29 cellular contexts compared by ENCODE assay signal in genomic region chr21:45276620-45277019, GRCh38. TPM values are rescaled to one million over a fixed set of nuclear protein-coding genes. Genes with fewer than 3 reads are reported as not detected.
DNase-seq lines count a peak whose midpoint lies in the region; ATAC-seq and TF ChIP-seq lines count a peak whose summit lies in the region.
"Had no signal": no experiment of that assay in that cellular context is flagged by ENCODE, and none has a peak within 500 bp of the region (broad histone marks: within the 10 kb centered on the region; RNA-seq: fewer than 3 reads in every experiment).

No MANE protein-coding gene starts in this region.

- intact Hi-C loops in left lung (cut with DNase I) (no loop called here), stomach (cut with DNase I; ENCODE audit: low total_unique reads) (no loop called here)

- no peaks in the 10 kb centered on the region for H3K27me3 ChIP-seq in RWPE2 (ENCODE audit: insufficient read depth, poor library complexity, severe bottlenecking)
- no peaks in the 10 kb centered on the region for H3K27me3 ChIP-seq in left lung
- H3K27me3 ChIP-seq in stomach, result no peaks in the 10 kb centered on the region
- H3K27me3 ChIP-seq: SJSA1 had no signal

- H3K4me3 Mint-ChIP-seq in activated T-cell treated with anti-CD3 and anti-CD28 coated beads, Interleukin-2, amount 50 U/mL, for 4 hours, result no peak overlapping the region
- H3K4me3 Mint-ChIP-seq in activated T-cell treated with anti-CD3 and anti-CD28 coated beads, Interleukin-2, amount 50 U/mL, for 72 hours, result no peak overlapping the region
- H3K4me3 Mint-ChIP-seq: CD4-positive, CD25-positive, alpha-beta regulatory T cell; HFFc6; naive B cell had no signal

- DNase-seq in activated T-cell treated with anti-CD3 and anti-CD28 coated beads, Interleukin-2, amount 50 U/mL, for 4 hours, result peak; percentile 3
- DNase-seq in activated T-cell treated with anti-CD3 and anti-CD28 coated beads, Interleukin-2, amount 50 U/mL, for 72 hours, result no peak
- DNase-seq in RWPE2 (ENCODE audit: low spot score) (peak; percentile 48), left lung (peak; percentile 18 to 74), stomach (peak; percentile 23)
- DNase-seq: activated CD4-positive, alpha-beta T cell treated with anti-CD3 and anti-CD28 coated beads for 48 hours; Calu3; CD4-positive, CD25-positive, alpha-beta regulatory T cell; DMS79 treated with DMSO at 0.1 percent for 48 hours; effector memory CD4-positive, alpha-beta T cell; GDM1; GOT3; HFFc6; hypothalamus; midbrain; naive B cell; NCI-H446 treated with DMSO at 0.1 percent for 48 hours; NCI-H82; nucleus accumbens; small intestine; stimulated activated naive CD8-positive, alpha-beta T cell treated with anti-CD3 and anti-CD28 coated beads, Interleukin-15, Interleukin-2, amounts not matched to agents 100 U/mL and 50 U/mL, for 24 hours had no signal

- no peaks in the 10 kb centered on the region for H3K4me1 ChIP-seq in RWPE2 (ENCODE audit: insufficient read depth, poor library complexity, severe bottlenecking)
- H3K4me1 ChIP-seq in left lung, result no peaks in the 10 kb centered on the region
- H3K4me1 ChIP-seq in stomach, result no peaks in the 10 kb centered on the region
- H3K4me1 ChIP-seq: A549, SJSA1 had no signal

- H3K9me3 ChIP-seq in RWPE2 (ENCODE audit: severe bottlenecking) (peaks cover 11% of the 10 kb centered on the region), left lung (peaks cover 0 to 6% of the 10 kb centered on the region in 2 donors), stomach (peaks cover 0 to 4% (median 2%) of the 10 kb centered on the region in 4 donors)
- H3K9me3 ChIP-seq: thoracic aorta had no signal

- H3K36me3 ChIP-seq in RWPE2 (ENCODE audit: low read depth) (peaks cover 81% of the 10 kb centered on the region), left lung (peaks cover 0 to 100% of the 10 kb centered on the region in 2 donors), stomach (peaks cover 68 to 100% (median 99%) of the 10 kb centered on the region in 4 donors)

- TF ChIP-seq CTCF in RWPE2 (IDR thresholded peaks at IDR 0.05; ENCODE audit: poor library complexity, severe bottlenecking) (no peak), left lung (IDR thresholded peaks at IDR 0.05) (no peak), stomach (IDR thresholded peaks at IDR 0.05) (no peak)

- 93 to 96% (median 94%) methylated on average over 19 of the region's 19 CpGs for WGBS in stomach, 5 donors

- TF ChIP-seq EP300 in stomach (IDR thresholded peaks at IDR 0.05), result no peak

- H3K36me3 Mint-ChIP-seq in activated T-cell treated with anti-CD3 and anti-CD28 coated beads, Interleukin-2, amount 50 U/mL, for 4 hours (ENCODE audit: insufficient read depth), result peaks cover 23% of the 10 kb centered on the region
- peaks cover 0 to 3% of the 10 kb centered on the region in 2 donors for H3K36me3 Mint-ChIP-seq in activated T-cell treated with anti-CD3 and anti-CD28 coated beads, Interleukin-2, amount 50 U/mL, for 72 hours (ENCODE audit: insufficient read depth in 2 of 2)

- no peaks in the 10 kb centered on the region for H3K27me3 Mint-ChIP-seq in activated T-cell treated with anti-CD3 and anti-CD28 coated beads, Interleukin-2, amount 50 U/mL, for 4 hours (ENCODE audit: low read depth)
- no peaks in the 10 kb centered on the region for H3K27me3 Mint-ChIP-seq in activated T-cell treated with anti-CD3 and anti-CD28 coated beads, Interleukin-2, amount 50 U/mL, for 72 hours (ENCODE audit: low read depth)
- H3K27me3 Mint-ChIP-seq: CD4-positive, CD25-positive, alpha-beta regulatory T cell; naive B cell had no signal

- H3K9me3 Mint-ChIP-seq in activated T-cell treated with anti-CD3 and anti-CD28 coated beads, Interleukin-2, amount 50 U/mL, for 4 hours, result no peaks in the 10 kb centered on the region
- H3K9me3 Mint-ChIP-seq in activated T-cell treated with anti-CD3 and anti-CD28 coated beads, Interleukin-2, amount 50 U/mL, for 72 hours, result no peaks in the 10 kb centered on the region
- H3K9me3 Mint-ChIP-seq: activated naive CD4-positive, alpha-beta T cell treated with anti-CD3 and anti-CD28 coated beads, Interleukin-2, amount 50 U/mL, for 72 hours; CD4-positive, CD25-positive, alpha-beta regulatory T cell; HFFc6; naive B cell had no signal

- H3K4me1 Mint-ChIP-seq in activated T-cell treated with anti-CD3 and anti-CD28 coated beads, Interleukin-2, amount 50 U/mL, for 4 hours (ENCODE audit: low read depth), result no peaks in the 10 kb centered on the region
- no peaks in the 10 kb centered on the region for H3K4me1 Mint-ChIP-seq in activated T-cell treated with anti-CD3 and anti-CD28 coated beads, Interleukin-2, amount 50 U/mL, for 72 hours (ENCODE audit: low read depth)
- H3K4me1 Mint-ChIP-seq: naive B cell had no signal

- ATAC-seq in activated T-cell treated with anti-CD3 and anti-CD28 coated beads, Interleukin-2, amount 50 U/mL, for 4 hours, result no peak
- no peak for ATAC-seq in activated T-cell treated with anti-CD3 and anti-CD28 coated beads, Interleukin-2, amount 50 U/mL, for 72 hours (replicated peaks in 1 of 2)
- ATAC-seq in RWPE2 (ENCODE audit: low read depth) (no peak), left lung (no peak), HG02798 (IDR thresholded peaks at IDR 0.05; ENCODE audit: poor library complexity, unreplicated experiment) (no peak), GM19023 (IDR thresholded peaks at IDR 0.05; ENCODE audit: unreplicated experiment) (no peak), HG03469 (IDR thresholded peaks at IDR 0.05; ENCODE audit: unreplicated experiment) (no peak)
- ATAC-seq: A549; activated naive CD4-positive, alpha-beta T cell treated with anti-CD3 and anti-CD28 coated beads, Interleukin-2, amount 50 U/mL, for 72 hours; stimulated activated naive CD8-positive, alpha-beta T cell treated with anti-CD3 and anti-CD28 coated beads, Interleukin-15, Interleukin-2, amounts not matched to agents 100 U/mL and 50 U/mL, for 24 hours had no signal

- no peak for TF ChIP-seq POLR2A in stomach (IDR thresholded peaks at IDR 0.05)

- no peak overlapping the region for H3K27ac ChIP-seq in RWPE2 (ENCODE audit: poor library complexity, severe bottlenecking)
- no peak overlapping the region for H3K27ac ChIP-seq in left lung
- H3K27ac ChIP-seq in stomach, result no peak overlapping the region
- H3K27ac ChIP-seq: A549, SJSA1, thoracic aorta, WERI-Rb-1 had no signal

- H3K27ac Mint-ChIP-seq in activated T-cell treated with anti-CD3 and anti-CD28 coated beads, Interleukin-2, amount 50 U/mL, for 72 hours, result no peak overlapping the region
- H3K27ac Mint-ChIP-seq: activated naive CD4-positive, alpha-beta T cell treated with anti-CD3 and anti-CD28 coated beads, Interleukin-2, amount 50 U/mL, for 72 hours; CD4-positive, CD25-positive, alpha-beta regulatory T cell; HFFc6; naive B cell had no signal

- no peak overlapping the region for H3K4me3 ChIP-seq in RWPE2 (ENCODE audit: severe bottlenecking)
- no peak overlapping the region for H3K4me3 ChIP-seq in left lung
- no peak overlapping the region for H3K4me3 ChIP-seq in stomach
- H3K4me3 ChIP-seq: A549, SJSA1, thoracic aorta had no signal

RNA-seq across cellular contexts. Expression of gene POFUT2, which starts 11.1 kb away (rescaled TPM):
- total RNA-seq in activated T-cell treated with anti-CD3 and anti-CD28 coated beads, Interleukin-2, amount 50 U/mL, for 4 hours, result 10 to 100 TPM; 14.4 to 17.1 (median 15.1) TPM
- 10 to 100 TPM; 24.5 to 26.6 TPM for total RNA-seq in activated T-cell treated with anti-CD3 and anti-CD28 coated beads, Interleukin-2, amount 50 U/mL, for 72 hours
- total RNA-seq in left lung (10 to 100 TPM; 31.6 to 35.1 TPM), stomach (10 to 100 TPM; 19.2 to 34.2 (median 29.3) TPM)
- polyA plus RNA-seq in stomach, result 10 to 100 TPM in 1 of 3 donors, 1 to 10 TPM in 2; 7.4 to 15.9 (median 9.5) TPM

Comparison
In these comparisons a context has a peak if more than half of its experiments do, and no peak if none do; other contexts are left out.
1. DNase-seq: peak in activated T-cell treated with anti-CD3 and anti-CD28 coated beads, Interleukin-2, amount 50 U/mL, for 4 hours (single experiment), RWPE2 (single experiment), left lung (2 of 2) and stomach (single experiment); none in activated T-cell treated with anti-CD3 and anti-CD28 coated beads, Interleukin-2, amount 50 U/mL, for 72 hours (0 of 2).